In the genomic region with DNA sequence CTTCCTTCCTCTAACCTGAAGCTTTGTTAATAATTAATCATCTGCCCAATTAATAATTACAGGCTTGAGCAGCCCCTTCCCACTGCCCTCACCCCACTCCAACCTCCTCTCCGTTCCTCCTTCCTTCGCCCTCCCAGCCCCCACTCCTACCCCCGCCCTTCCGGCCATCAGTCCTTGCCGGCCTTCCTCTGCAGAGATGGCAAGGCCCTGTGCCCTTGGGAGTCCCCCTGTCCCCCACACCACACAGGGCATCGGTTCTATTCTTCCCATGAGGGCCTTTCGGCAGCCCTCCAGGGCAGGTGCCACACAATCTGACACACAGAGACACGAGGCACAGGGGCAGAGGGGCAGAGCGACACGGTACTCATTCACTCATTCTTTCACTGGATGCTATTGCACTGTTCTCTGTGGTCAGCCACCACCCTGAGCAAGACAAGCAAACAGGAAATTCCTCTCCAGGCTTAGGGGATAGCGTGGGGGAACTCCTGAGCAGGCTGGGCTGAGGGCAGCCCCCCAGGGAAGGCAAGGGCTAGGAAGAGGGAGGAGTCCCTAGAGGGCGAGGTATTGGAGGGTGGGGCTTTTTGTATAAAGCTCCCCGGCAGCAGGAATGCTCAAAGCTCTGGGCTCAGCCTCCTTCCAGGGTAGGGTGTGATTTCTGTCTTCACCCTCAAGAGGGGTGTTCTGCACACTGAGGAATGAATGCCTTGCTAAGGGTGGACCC, we compare ENCODE assay signal across 8 cellular contexts. TPM values are rescaled to one million over a fixed set of nuclear protein-coding genes. Genes with fewer than 3 reads are reported as not detected.
DNase-seq lines count a peak whose midpoint lies in the region; ATAC-seq and TF ChIP-seq lines count a peak whose summit lies in the region.

No MANE protein-coding gene starts in this region.

- no peak overlapping the region for H2AFZ ChIP-seq in parathyroid adenoma

- H3K4me2 ChIP-seq in DOHH2 (ENCODE audit: low read length): peak overlapping the region; percentile 82
- no peak overlapping the region for H3K4me2 ChIP-seq in parathyroid adenoma (ENCODE audit: low read length)

- ATAC-seq in GM21576 (IDR thresholded peaks at IDR 0.05; ENCODE audit: unreplicated experiment) (peak; percentile 45), GM21717 (IDR thresholded peaks at IDR 0.05; ENCODE audit: unreplicated experiment) (no peak)

- H3K27me3 ChIP-seq in DOHH2 (ENCODE audit: control insufficient read depth, low read length): no peaks in the 10 kb centered on the region
- no peaks in the 10 kb centered on the region for H3K27me3 ChIP-seq in parathyroid adenoma (ENCODE audit: control insufficient read depth, insufficient read depth, low read length)
- no peaks in the 10 kb centered on the region for H3K27me3 ChIP-seq in ascending aorta

- H3K4me3 ChIP-seq in DOHH2 (ENCODE audit: low read length): peak overlapping the region; percentile 64
- H3K4me3 ChIP-seq in parathyroid adenoma (ENCODE audit: low read depth, low read length): no peak overlapping the region
- H3K4me3 ChIP-seq in ascending aorta: no peak overlapping the region

- no peaks in the 10 kb centered on the region for H3K9me3 ChIP-seq in DOHH2 (ENCODE audit: control insufficient read depth, insufficient read depth, low read length)
- H3K9me3 ChIP-seq in parathyroid adenoma (ENCODE audit: control insufficient read depth, low read length): no peaks in the 10 kb centered on the region
- H3K9me3 ChIP-seq in ascending aorta: no peaks in the 10 kb centered on the region

- H3K79me2 ChIP-seq in DOHH2 (ENCODE audit: control insufficient read depth, low read length) (peaks cover 95% of the 10 kb centered on the region), parathyroid adenoma (no peaks in the 10 kb centered on the region)

- peak overlapping the region; percentile 97 for H3K27ac ChIP-seq in DOHH2 (ENCODE audit: low read depth, low read length)
- peak overlapping the region; percentile 24 for H3K27ac ChIP-seq in parathyroid adenoma
- no peak overlapping the region for H3K27ac ChIP-seq in ascending aorta

- H3F3A ChIP-seq in DOHH2 (ENCODE audit: control insufficient read depth, insufficient read depth): peaks cover 19% of the 10 kb centered on the region

- no peak overlapping the region for H3K9ac ChIP-seq in parathyroid adenoma

- peaks cover 29% of the 10 kb centered on the region for H3K36me3 ChIP-seq in DOHH2 (ENCODE audit: control insufficient read depth, low read length)
- no peaks in the 10 kb centered on the region for H3K36me3 ChIP-seq in parathyroid adenoma (ENCODE audit: control insufficient read depth, insufficient read depth, low read length)
- no peaks in the 10 kb centered on the region for H3K36me3 ChIP-seq in ascending aorta

- TF ChIP-seq CTCF in DOHH2 (IDR thresholded peaks at IDR 0.05; ENCODE audit: low read depth, low read length, poor library complexity, severe bottlenecking) (no peak), parathyroid adenoma (IDR thresholded peaks at IDR 0.05) (no peak), ascending aorta (IDR thresholded peaks at IDR 0.05) (no peak)

- intact Hi-C loops in ascending aorta (cut with DNase I): no loop called here

- peaks cover 3% of the 10 kb centered on the region; the same call in 1 of the 2 replicates for H4K20me1 ChIP-seq in DOHH2 (ENCODE audit: control insufficient read depth, insufficient read depth, low read depth, low read length)

- peak; percentile 71 for DNase-seq in OCI-M1 (lab: John Stamatoyannopoulos, UW)
- DNase-seq in epidermal melanocyte (ENCODE audit: insufficient read length, low spot score): peak; percentile 42
- no peak for DNase-seq in ascending aorta (ENCODE audit: low spot score in 2 of 2)
- no peak for DNase-seq in NCI-H1105 treated with DMSO at 0.1 percent for 48 hours (lab: John Stamatoyannopoulos, UW)

- H3K4me1 ChIP-seq in DOHH2 (ENCODE audit: control insufficient read depth, low read length): peaks cover 81% of the 10 kb centered on the region
- no peaks in the 10 kb centered on the region for H3K4me1 ChIP-seq in parathyroid adenoma
- H3K4me1 ChIP-seq in ascending aorta: no peaks in the 10 kb centered on the region

- no peaks in the 10 kb centered on the region for H3K9me2 ChIP-seq in DOHH2 (replicated peaks; ENCODE audit: control insufficient read depth, low read length)

RNA-seq across cellular contexts. Expression of a gene that starts 14.8 kb away (rescaled TPM):
- total RNA-seq in ascending aorta: 9.8 TPM

RNA-seq across cellular contexts. Expression of a gene that starts 30.5 kb away (rescaled TPM):
- total RNA-seq in ascending aorta: 22.5 TPM

RNA-seq across cellular contexts. Expression of a gene that starts 48.8 kb away (rescaled TPM):
- 173 TPM for total RNA-seq in ascending aorta

Comparison
In these comparisons a context has a peak if more than half of its experiments do, and no peak if none do; other contexts are left out.
1. H3K27ac ChIP-seq: peak in DOHH2 (single experiment) and parathyroid adenoma (single experiment); none in ascending aorta (0 of 2).
2. DNase-seq: peak in OCI-M1 (single experiment) and epidermal melanocyte (single experiment); none in ascending aorta (0 of 2) and NCI-H1105 treated with DMSO at 0.1 percent for 48 hours (single experiment).